13 cellular contexts compared by ENCODE assay signal in genomic region chr9:41174994-41175393, GRCh38. TPM values are rescaled to one million over a fixed set of nuclear protein-coding genes. Genes with fewer than 3 reads are reported as not detected.
"Had no signal": no experiment of that assay in that cellular context is flagged by ENCODE, and none has a peak within 500 bp of the region (broad histone marks: within the 10 kb centered on the region; RNA-seq: fewer than 3 reads in every experiment).

No MANE protein-coding gene starts in this region.

RNA-seq across cellular contexts. Expression of gene FOXD4L6, which starts 46.5 kb away (rescaled TPM):
- total RNA-seq: kidney; left lobe of liver; left ventricle myocardium superior; lung microvascular endothelial cell; mesenteric fat pad; mucosa of descending colon; naive thymus-derived CD8-positive, alpha-beta T cell; right cardiac atrium; sciatic nerve; subcutaneous adipose tissue; temporal lobe; ureter had no signal
- polyA plus RNA-seq: immature natural killer cell; naive thymus-derived CD8-positive, alpha-beta T cell; right cardiac atrium had no signal
